8 cellular contexts compared by ENCODE assay signal in the genomic region with DNA sequence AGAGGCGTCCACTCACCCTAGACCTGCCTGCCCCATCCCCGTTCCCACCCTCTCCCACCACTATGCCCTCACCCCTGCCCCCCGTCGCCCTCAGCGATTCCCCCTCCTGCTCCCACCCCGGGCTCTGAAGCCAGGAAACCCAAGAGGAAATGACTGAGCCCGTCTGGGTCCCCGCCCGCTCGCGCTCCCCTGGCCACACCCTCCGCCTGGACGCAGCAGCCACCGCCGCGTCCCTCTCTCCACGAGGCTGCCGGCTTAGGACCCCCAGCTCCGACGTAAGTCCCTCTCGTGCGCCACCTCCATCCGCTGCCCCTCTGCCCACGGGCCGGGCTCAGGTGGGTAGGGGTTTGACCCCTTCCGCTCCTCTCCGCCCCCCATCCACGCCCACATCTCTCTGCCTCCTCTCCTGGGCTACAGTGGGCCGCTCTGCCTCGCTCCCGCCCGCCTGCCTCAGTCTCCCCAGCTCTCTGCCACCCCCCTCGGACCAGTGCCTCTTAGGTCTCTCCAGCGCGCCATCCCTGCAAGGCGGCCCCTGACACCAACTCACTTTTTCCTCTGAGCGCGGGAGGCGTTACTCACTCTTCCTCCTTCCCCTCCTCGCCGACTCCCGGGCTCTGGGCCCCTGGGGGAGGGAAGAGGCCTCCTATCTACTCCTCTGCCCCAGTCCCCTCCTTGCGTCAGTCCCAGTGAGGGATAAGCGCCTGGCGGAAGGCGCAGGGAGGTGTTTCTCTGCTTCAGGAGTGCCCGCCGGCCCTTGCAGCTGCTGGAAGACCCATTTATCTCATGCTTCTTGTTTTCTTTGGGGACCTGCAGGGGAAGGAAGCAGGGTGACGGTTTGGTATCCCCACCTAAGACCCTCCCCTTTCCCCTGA. TPM values are rescaled to one million over a fixed set of nuclear protein-coding genes. Genes with fewer than 3 reads are reported as not detected.
DNase-seq lines count a peak whose midpoint lies in the region; TF ChIP-seq lines count a peak whose summit lies in the region.

TSS of gene FXYD5 (plus strand) at position 201 of the 872 bp plus-strand sequence. CDS start 816 bp downstream, outside the sequence.

- H3K9me3 Mint-ChIP-seq in CD14-positive monocyte, result peaks cover 0 to under 1% (median 0%) of the 10 kb centered on the region in 7 donors
- no peaks in the 10 kb centered on the region for H3K9me3 Mint-ChIP-seq in type B pancreatic cell

- peak within 1 kb of the TSS; percentile 68 for H3K4me3 ChIP-seq in SJSA1

- CTCF ChIA-PET in HEK293T (lab: Yijun Ruan, JAX), result interaction anchor here (2.0 kb wide), 1 partner anchor 13 kb away, joined by 7 read pairs; no protein-coding TSS in a partner anchor

- DNase-seq in CD14-positive monocyte (ENCODE audit: low spot score) (peak; percentile 89), HEK293T (ENCODE audit: extremely low spot score) (peak; percentile 57), SJSA1 (ENCODE audit: low read depth in 1 of 2, low spot score in 2 of 2) (peak; percentile 52 to 76), activated gamma-delta T cell (lab: John Stamatoyannopoulos, UW) (peak; percentile 51), glomerular endothelial cell (ENCODE audit: extremely low read depth, low read depth, low spot score) (no peak), posterior vena cava (ENCODE audit: low spot score) (peak; percentile 94), type B pancreatic cell (ENCODE audit: extremely low spot score, unreplicated experiment) (no peak), NCI-H524 treated with DMSO at 0.1 percent for 48 hours (lab: John Stamatoyannopoulos, UW) (no peak)

- POLR2A ChIA-PET in HEK293T (lab: Yijun Ruan, JAX), result interaction anchor here (1.1 to 2.1 kb wide), 3 partner anchors 13 to 109 kb away, joined by 3 to 7 read pairs (median 3); no protein-coding TSS in a partner anchor

- H3K4me3 Mint-ChIP-seq in CD14-positive monocyte, result peak within 1 kb of the TSS; percentile 99 to 100
- peak within 1 kb of the TSS; percentile 92 for H3K4me3 Mint-ChIP-seq in type B pancreatic cell

- H3K27me3 Mint-ChIP-seq in CD14-positive monocyte (ENCODE audit: low read depth in 3 of 3), result peaks cover 5 to 14% (median 5%) of the 10 kb centered on the region in 3 donors
- H3K27me3 Mint-ChIP-seq in type B pancreatic cell, result peaks cover 89% of the 10 kb centered on the region

- H3K27ac Mint-ChIP-seq in CD14-positive monocyte, result peak within 1 kb of the TSS; percentile 88 to 100 (median 98)
- H3K27ac Mint-ChIP-seq in type B pancreatic cell, result peak within 1 kb of the TSS; percentile 88

- H3K9me3 ChIP-seq in SJSA1 (replicated peaks), result no peaks in the 10 kb centered on the region; the same call in 1 of the 2 replicates

- H3K4me1 ChIP-seq in SJSA1 (replicated peaks), result peaks cover 21% of the 10 kb centered on the region

- intact Hi-C loops in CD14-positive monocyte (cut with micrococcal nuclease), result loop anchor here in 1 of 2 donors (2.0 kb wide), 1 partner anchor 56 kb away; no protein-coding TSS in a partner anchor
- intact Hi-C loops in posterior vena cava (cut with DNase I), result no loop called here

- no peaks in the 10 kb centered on the region for H3K27me3 ChIP-seq in SJSA1 (replicated peaks)

- H3K36me3 Mint-ChIP-seq in CD14-positive monocyte, result peaks cover 40 to 44% of the 10 kb centered on the region in 2 donors
- no peaks in the 10 kb centered on the region for H3K36me3 Mint-ChIP-seq in type B pancreatic cell

- H3K27ac ChIP-seq in SJSA1, result peak within 1 kb of the TSS; percentile 25

- H3K36me3 ChIP-seq in SJSA1, result peaks cover 33% of the 10 kb centered on the region

- H3K4me1 Mint-ChIP-seq in CD14-positive monocyte (peaks cover 50% of the 10 kb centered on the region), type B pancreatic cell (ENCODE audit: unreplicated experiment) (peaks cover 11% of the 10 kb centered on the region)

- TF ChIP-seq CTCF in CD14-positive monocyte (IDR thresholded peaks at IDR 0.05) (no peak), type B pancreatic cell (conservative IDR thresholded peaks at IDR 0.05) (peak; percentile 44)

TF ChIP-seq in HEK293T, 16 proteins besides CTCF, POLR2A, EP300 and RAD21:
- peak; percentile 78 for TF ChIP-seq L3MBTL2 (conservative IDR thresholded peaks at IDR 0.05)
- TF ChIP-seq SUZ12 (IDR thresholded peaks at IDR 0.05), result no peak

RNA-seq across cellular contexts. Expression of gene FXYD5, which starts in this region (rescaled TPM):
- 100 to 1,000 TPM; 204 to 312 TPM for polyA plus RNA-seq in CD14-positive monocyte
- 32.9 and 42.6 TPM in 2 replicates for total RNA-seq in SJSA1 (2014; rRNA removed; shearing (Covaris generic))
- total RNA-seq in glomerular endothelial cell (105 and 166 TPM in 2 replicates), posterior vena cava (10 to 100 TPM; 67.9 to 89.3 TPM), type B pancreatic cell (ENCODE audit: low replicate concordance) (24.2 and 92.8 TPM in 2 replicates)

Comparison
In these comparisons a context has a peak if more than half of its experiments do, and no peak if none do; other contexts are left out.
1. DNase-seq: peak in CD14-positive monocyte (single experiment), HEK293T (single experiment), SJSA1 (2 of 2), activated gamma-delta T cell (single experiment) and posterior vena cava (single experiment); none in glomerular endothelial cell (single experiment), type B pancreatic cell (single experiment) and NCI-H524 treated with DMSO at 0.1 percent for 48 hours (single experiment).